In the genomic region with DNA sequence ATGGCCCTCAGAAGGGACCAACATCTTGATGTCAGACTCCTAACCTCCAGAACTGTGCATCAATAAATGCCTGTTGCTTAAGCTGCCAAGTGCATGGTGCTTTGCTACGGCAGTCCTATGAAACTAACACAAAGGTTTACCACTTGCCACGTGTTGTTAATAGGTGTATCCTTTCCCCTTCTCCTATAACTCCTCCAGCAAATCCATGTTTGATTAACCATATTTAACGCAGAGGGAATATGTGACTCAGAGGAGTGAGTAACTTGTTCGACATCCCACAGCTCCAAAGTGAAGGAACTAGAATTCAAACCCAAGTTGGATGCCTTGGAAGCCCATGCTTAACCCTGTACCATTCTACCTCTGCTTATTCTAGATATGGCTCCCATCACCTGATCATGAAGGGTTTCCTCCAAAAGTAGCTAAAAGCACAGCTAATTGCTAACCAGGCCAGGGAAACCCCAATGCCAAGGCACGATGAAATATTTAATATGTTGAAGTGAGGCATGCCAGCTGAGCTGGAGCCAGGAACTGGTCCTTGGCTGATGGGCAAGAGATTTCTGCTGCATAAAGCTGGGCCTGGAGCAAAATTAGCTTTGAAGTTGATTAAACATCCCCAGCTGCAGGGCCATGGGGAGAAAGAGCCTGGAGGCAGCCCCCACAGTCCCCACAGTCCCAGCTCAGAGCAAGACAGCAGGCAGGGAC, we compare ENCODE assay signal across 26 cellular contexts.
"Had no signal": no experiment of that assay in that cellular context is flagged by ENCODE, and none has a peak within 500 bp of the region (broad histone marks: within the 10 kb centered on the region; RNA-seq: fewer than 3 reads in every experiment).

No MANE protein-coding gene starts in this region.

- H3K9me3 ChIP-seq: ascending aorta, esophagus squamous epithelium, left lung, lower lobe of right lung, spleen, testis, transverse colon had no signal

- DNase-seq: activated CD4-positive, alpha-beta memory T cell treated with anti-CD3 and anti-CD28 coated beads for 36 hours; activated CD4-positive, alpha-beta T cell treated with anti-CD3 and anti-CD28 coated beads, Interleukin-2, amount 10 ng/mL, durations not matched to agents 24 days and 14 days; activated CD4-positive, CD25-positive, alpha-beta regulatory T cell treated with anti-CD3 and anti-CD28 coated beads, Interleukin-2, amount 50 U/mL, for 72 hours; activated CD8-positive, alpha-beta memory T cell treated with anti-CD3 and anti-CD28 coated beads, Interleukin-2, amount 50 U/mL, for 4 hours; activated gamma-delta T cell; activated naive CD4-positive, alpha-beta T cell treated with anti-CD3 and anti-CD28 coated beads, Interleukin-2, amount 10 ng/mL, durations not matched to agents 7 days and 5 days; activated naive CD8-positive, alpha-beta T cell treated with anti-CD3 and anti-CD28 coated beads, Interleukin-2, amount 10 ng/mL, durations not matched to agents 7 days and 5 days; activated T-cell treated with anti-CD3 and anti-CD28 coated beads, Interleukin-2, amount 50 U/mL, for 1 hour; effector CD4-positive, alpha-beta T cell; esophagus squamous epithelium; foreskin melanocyte; kidney glomerular epithelial cell; left lung; lower lobe of right lung; mesenchymal stem cell; natural killer cell; occipital lobe; right cardiac atrium; spleen; stimulated activated naive CD4-positive, alpha-beta T cell; T-helper 17 cell; T1000; testis; transverse colon had no signal

- H3K4me1 ChIP-seq: ascending aorta, esophagus squamous epithelium, left lung, lower lobe of right lung, neural progenitor cell, spleen, testis, transverse colon had no signal

- H3K27ac ChIP-seq: ascending aorta, esophagus squamous epithelium, left lung, lower lobe of right lung, neural progenitor cell, spleen, testis, transverse colon had no signal

- H3K27me3 ChIP-seq: ascending aorta, esophagus squamous epithelium, left lung, neural progenitor cell, testis, transverse colon had no signal

- ATAC-seq: left lung, lower lobe of right lung, natural killer cell, right cardiac atrium, T-helper 17 cell had no signal

- H3K9ac ChIP-seq: neural progenitor cell had no signal

- H2AFZ ChIP-seq: neural progenitor cell had no signal

- H3K36me3 ChIP-seq: ascending aorta, esophagus squamous epithelium, left lung, lower lobe of right lung, neural progenitor cell, spleen, transverse colon had no signal

- H3K4me3 ChIP-seq: ascending aorta, esophagus squamous epithelium, left lung, lower lobe of right lung, neural progenitor cell, spleen, testis, transverse colon had no signal

- H3K4me2 ChIP-seq: neural progenitor cell had no signal
